In the genomic region with DNA sequence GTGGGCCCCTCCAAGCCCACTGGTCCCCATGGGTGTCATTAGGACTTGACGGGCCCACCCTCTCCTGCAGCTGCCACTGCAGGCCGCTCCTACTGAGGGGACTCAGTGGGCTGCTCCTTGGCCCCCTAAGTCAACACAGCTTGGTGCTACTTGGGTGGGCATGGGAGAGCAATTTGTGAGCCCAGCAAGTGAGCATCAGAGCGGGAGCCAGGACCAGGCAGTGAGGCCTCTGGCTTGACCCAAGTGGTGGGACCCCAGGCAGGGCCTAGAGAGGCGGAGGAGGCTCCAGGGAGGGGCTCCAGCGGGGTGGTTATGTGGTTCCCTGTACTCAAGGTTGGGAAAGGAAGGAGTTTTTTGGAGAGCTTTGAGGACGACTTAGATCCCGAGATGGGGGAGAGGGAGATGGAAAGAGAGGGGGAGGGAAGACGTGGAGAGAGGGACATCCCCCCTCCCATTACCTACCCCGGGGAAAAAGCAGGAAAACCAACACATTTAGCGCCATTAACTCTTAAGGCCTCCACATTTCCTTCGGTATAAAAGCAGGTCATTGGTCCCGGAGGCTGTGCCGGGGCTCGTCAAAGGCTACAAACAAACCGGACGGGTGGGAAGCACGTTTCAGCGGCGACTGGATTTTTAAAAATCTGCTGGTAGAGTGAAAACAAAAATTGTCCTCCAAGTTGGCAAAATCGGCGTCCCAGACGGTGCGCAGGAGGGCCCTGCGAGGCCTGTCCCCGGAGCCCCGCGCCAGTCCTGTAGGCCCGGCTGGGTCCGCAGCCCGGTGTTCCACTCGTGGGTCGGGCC, we compare ENCODE assay signal across 16 cellular contexts. TPM values are rescaled to one million over a fixed set of nuclear protein-coding genes. Genes with fewer than 3 reads are reported as not detected.
DNase-seq lines count a peak whose midpoint lies in the region; ATAC-seq, FAIRE-seq and TF ChIP-seq lines count a peak whose summit lies in the region.
"Had no signal": no experiment of that assay in that cellular context is flagged by ENCODE, and none has a peak within 500 bp of the region (broad histone marks: within the 10 kb centered on the region; RNA-seq: fewer than 3 reads in every experiment).

No MANE protein-coding gene starts in this region.

- H3K79me1 ChIP-seq in mesenchymal stem cell (replicated peaks; ENCODE audit: low read length, poor library complexity, severe bottlenecking) = peaks cover 4% of the 10 kb centered on the region

- H3K79me2 ChIP-seq in GM23338 (replicated peaks; ENCODE audit: insufficient read depth) = no peaks in the 10 kb centered on the region

- H3K9me3 Mint-ChIP-seq in GM23338 = peaks cover 5% of the 10 kb centered on the region; the same call in 2 of the 3 replicates
- H3K9me3 Mint-ChIP-seq: activated T-helper 1 cell treated with anti-CD3 and anti-CD28 coated beads, Interleukin-12 subunit alpha, Interleukin-12 subunit beta, Interleukin-2, Interleukin-4 antibody, amounts not matched to agents 30 ng/mL and 10 ng/mL and 1 ng/mL, durations not matched to agents 14 hours and 24 hours and 36 hours; T-cell had no signal

- peak overlapping the region; percentile 45 for H3K4me3 Mint-ChIP-seq in GM23338
- H3K4me3 Mint-ChIP-seq: activated T-helper 1 cell treated with anti-CD3 and anti-CD28 coated beads, Interleukin-12 subunit alpha, Interleukin-12 subunit beta, Interleukin-2, Interleukin-4 antibody, amounts not matched to agents 30 ng/mL and 10 ng/mL and 1 ng/mL, durations not matched to agents 14 hours and 24 hours and 36 hours had no signal

- H3K4me1 Mint-ChIP-seq in GM23338 = peaks cover 23% of the 10 kb centered on the region

- H2BK12ac ChIP-seq in mesenchymal stem cell (ENCODE audit: low read length in 2 of 2) = no peak overlapping the region

- no peak overlapping the region for H2BK15ac ChIP-seq in mesenchymal stem cell (ENCODE audit: low read depth, poor library complexity, severe bottlenecking)

- H3K14ac ChIP-seq in mesenchymal stem cell (ENCODE audit: low read length in 2 of 2) = no peak overlapping the region

- peaks cover 95% of the 10 kb centered on the region for H3K27me3 Mint-ChIP-seq in GM23338 (ENCODE audit: insufficient read depth, low read depth, poor library complexity)

- H3K27ac Mint-ChIP-seq in GM23338 = no peak overlapping the region
- H3K27ac Mint-ChIP-seq: activated T-helper 1 cell treated with anti-CD3 and anti-CD28 coated beads, Interleukin-12 subunit alpha, Interleukin-12 subunit beta, Interleukin-2, Interleukin-4 antibody, amounts not matched to agents 30 ng/mL and 10 ng/mL and 1 ng/mL, durations not matched to agents 14 hours and 24 hours and 36 hours; T-cell had no signal

- H3K23ac ChIP-seq in mesenchymal stem cell (ENCODE audit: low read length in 2 of 2) = no peak overlapping the region

- H4K91ac ChIP-seq in mesenchymal stem cell (ENCODE audit: low read length) = no peak overlapping the region

- H3K27me3 ChIP-seq in GM23338 (ENCODE audit: insufficient read depth) (peaks cover 100% of the 10 kb centered on the region), mesenchymal stem cell (ENCODE audit: control insufficient read depth in 1 of 2, insufficient read depth in 1 of 2, low read length in 2 of 2) (peaks cover 22 to 43% of the 10 kb centered on the region in 2 experiments), skeletal muscle tissue (ENCODE audit: control insufficient read depth in 3 of 3, insufficient read depth in 3 of 3, low read length in 3 of 3) (peaks cover 53 to 68% (median 59%) of the 10 kb centered on the region in 3 donors)

- no peak overlapping the region for H2AFZ ChIP-seq in GM23338
- H2AFZ ChIP-seq in mesenchymal stem cell (ENCODE audit: low read depth, low read length) = no peak overlapping the region

- H2AK5ac ChIP-seq in mesenchymal stem cell (ENCODE audit: low read length, severe bottlenecking) = peak overlapping the region; percentile 16

- H3K9ac ChIP-seq in mesenchymal stem cell (ENCODE audit: low read length) = no peak overlapping the region
- no peak overlapping the region for H3K9ac ChIP-seq in skeletal muscle tissue (ENCODE audit: low read depth in 1 of 3, low read length in 3 of 3)

- H3K4me3 ChIP-seq in GM23338 (peak overlapping the region; percentile 58), coronary artery (peak overlapping the region; percentile 97), mesenchymal stem cell (ENCODE audit: insufficient read depth in 1 of 2, low read depth in 1 of 2, low read length in 2 of 2) (no peak overlapping the region), skeletal muscle tissue (ENCODE audit: low read length in 3 of 3) (no peak overlapping the region)

- no peaks in the 10 kb centered on the region for H3K36me3 ChIP-seq in GM23338 (ENCODE audit: insufficient read depth)
- H3K36me3 ChIP-seq in mesenchymal stem cell (ENCODE audit: control insufficient read depth in 1 of 2, insufficient read depth in 2 of 2, low read depth in 1 of 2, low read length in 2 of 2) = peaks cover 0 to 30% of the 10 kb centered on the region in 2 experiments
- H3K36me3 ChIP-seq in skeletal muscle tissue (ENCODE audit: control insufficient read depth in 3 of 3, insufficient read depth in 3 of 3, low read length in 3 of 3) = no peaks in the 10 kb centered on the region

- H3K36me3 Mint-ChIP-seq in GM23338 (ENCODE audit: low read depth) = no peaks in the 10 kb centered on the region; the same call in 2 of the 3 replicates

- no peak overlapping the region for H3K18ac ChIP-seq in mesenchymal stem cell (ENCODE audit: low read depth in 1 of 2, low read length in 2 of 2)

- no peaks in the 10 kb centered on the region for H3K9me3 ChIP-seq in mesenchymal stem cell (ENCODE audit: control insufficient read depth, low read length)
- H3K9me3 ChIP-seq in skeletal muscle tissue (ENCODE audit: control insufficient read depth in 3 of 3, low read length in 3 of 3) = no peaks in the 10 kb centered on the region
- H3K9me3 ChIP-seq: psoas muscle had no signal

- no peak overlapping the region for H3K4ac ChIP-seq in mesenchymal stem cell (ENCODE audit: low read depth in 1 of 2, low read length in 2 of 2)

- no peaks in the 10 kb centered on the region for H3K9me2 ChIP-seq in GM23338 (ENCODE audit: insufficient read depth)

- no peak overlapping the region for H2BK120ac ChIP-seq in mesenchymal stem cell (ENCODE audit: low read depth, low read length)

- H3K27ac ChIP-seq in GM23338 (ENCODE audit: low read depth) (no peak overlapping the region), coronary artery (peak overlapping the region; percentile 85 to 86), mesenchymal stem cell (ENCODE audit: low read length, poor library complexity, severe bottlenecking) (no peak overlapping the region), skeletal muscle tissue (ENCODE audit: low read depth, low read length) (peak overlapping the region; percentile 12)
- H3K27ac ChIP-seq: psoas muscle had no signal

- FAIRE-seq in HTR-8/SVneo (lab: Jason Lieb, UNC) = no peak

- no peak overlapping the region for H4K8ac ChIP-seq in mesenchymal stem cell (ENCODE audit: low read length)

- no peak overlapping the region for H2BK5ac ChIP-seq in mesenchymal stem cell (ENCODE audit: low read depth, low read length, poor library complexity, severe bottlenecking)

- H3K4me1 ChIP-seq in GM23338 (ENCODE audit: insufficient read depth) = peaks cover 48% of the 10 kb centered on the region
- H3K4me1 ChIP-seq in mesenchymal stem cell (ENCODE audit: control insufficient read depth, insufficient read depth, low read depth, low read length) = peaks cover 26% of the 10 kb centered on the region
- H3K4me1 ChIP-seq in skeletal muscle tissue (ENCODE audit: control insufficient read depth in 3 of 3, insufficient read depth in 3 of 3, low read length in 3 of 3) = peaks cover 3 to 5% (median 3%) of the 10 kb centered on the region in 3 donors
- H3K4me1 ChIP-seq: psoas muscle had no signal

- WGBS in mesenchymal stem cell = 49% methylated on average over 30 of the region's 32 CpGs

- TF ChIP-seq CTCF in GM23338 (conservative IDR thresholded peaks at IDR 0.05; ENCODE audit: low read depth in 2 of 2) (no peak), coronary artery (IDR thresholded peaks at IDR 0.05) (no peak)

- H4K20me1 ChIP-seq in GM23338 (replicated peaks; ENCODE audit: insufficient read depth) = peaks cover 37% of the 10 kb centered on the region

- peaks cover 24% of the 10 kb centered on the region; the same call in 1 of the 2 replicates for H3F3A ChIP-seq in GM23338 (replicated peaks; ENCODE audit: low read depth)

- peak overlapping the region; percentile 85 for H3K4me2 ChIP-seq in GM23338
- H3K4me2 ChIP-seq in mesenchymal stem cell (ENCODE audit: low read length, poor library complexity, severe bottlenecking) = peak overlapping the region; percentile 36

- DNase-seq in GM23338 (ENCODE audit: low spot score) = peak; percentile 39
- DNase-seq in coronary artery (ENCODE audit: low spot score) = peak; percentile 74
- DNase-seq in mesenchymal stem cell = no peak
- DNase-seq in activated gamma-delta T cell (lab: John Stamatoyannopoulos, UW) = no peak
- no peak for DNase-seq in NAMALWA (ENCODE audit: low spot score)
- DNase-seq in glomerular visceral epithelial cell (ENCODE audit: extremely low spot score) = no peak
- DNase-seq in HTR-8/SVneo (ENCODE audit: insufficient read length, low spot score) = no peak
- DNase-seq: central memory CD4-positive, alpha-beta T cell; foreskin fibroblast; NCI-H146; NCI-H446 treated with DMSO at 0.1 percent for 48 hours; stimulated activated naive CD8-positive, alpha-beta T cell treated with anti-CD3 and anti-CD28 coated beads, Interleukin-15, Interleukin-2, amounts not matched to agents 100 U/mL and 50 U/mL, for 24 hours; T-cell had no signal

- no peak for ATAC-seq in GM23338
- ATAC-seq: psoas muscle; stimulated activated naive CD8-positive, alpha-beta T cell treated with anti-CD3 and anti-CD28 coated beads, Interleukin-15, Interleukin-2, amounts not matched to agents 100 U/mL and 50 U/mL, for 24 hours; T-cell had no signal

TF ChIP-seq in GM23338, 12 proteins besides CTCF, POLR2A, EP300 and RAD21:
- peak; percentile 79 for TF ChIP-seq EZH2 (IDR thresholded peaks at IDR 0.05; ENCODE audit: low read depth, unreplicated experiment)
- TF ChIP-seq, protein P1, sequence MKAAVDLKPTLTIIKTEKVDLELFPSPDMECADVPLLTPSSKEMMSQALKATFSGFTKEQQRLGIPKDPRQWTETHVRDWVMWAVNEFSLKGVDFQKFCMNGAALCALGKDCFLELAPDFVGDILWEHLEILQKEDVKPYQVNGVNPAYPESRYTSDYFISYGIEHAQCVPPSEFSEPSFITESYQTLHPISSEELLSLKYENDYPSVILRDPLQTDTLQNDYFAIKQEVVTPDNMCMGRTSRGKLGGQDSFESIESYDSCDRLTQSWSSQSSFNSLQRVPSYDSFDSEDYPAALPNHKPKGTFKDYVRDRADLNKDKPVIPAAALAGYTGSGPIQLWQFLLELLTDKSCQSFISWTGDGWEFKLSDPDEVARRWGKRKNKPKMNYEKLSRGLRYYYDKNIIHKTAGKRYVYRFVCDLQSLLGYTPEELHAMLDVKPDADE (IDR thresholded peaks at IDR 0.05) = no peak

RNA-seq across cellular contexts. Expression of a gene that starts 8.8 kb away (rescaled TPM):
- total RNA-seq in GM23338 (2014; rRNA removed; shearing (Covaris generic)) = 0.10 and 0.27 TPM in 2 replicates
- polyA plus RNA-seq in GM23338 (2016; fragmentation: Nextera tagmentation; extraction: Ambion mirVana) = 0.13 and 0.21 TPM in 2 replicates
- 0.07 TPM for polyA plus RNA-seq in mesenchymal stem cell (2013, experiment 1 of 2)
- 0.08 TPM for polyA plus RNA-seq in mesenchymal stem cell (2013, experiment 2 of 2)
- total RNA-seq in skeletal muscle tissue = 1.6 TPM

Comparison
In these comparisons a context has a peak if more than half of its experiments do, and no peak if none do; other contexts are left out.
1. DNase-seq: peak in GM23338 (single experiment) and coronary artery (single experiment); none in mesenchymal stem cell (single experiment), activated gamma-delta T cell (single experiment), NAMALWA (single experiment), glomerular visceral epithelial cell (single experiment) and HTR-8/SVneo (single experiment).
2. H3K27ac ChIP-seq: peak in coronary artery (2 of 2) and skeletal muscle tissue (single experiment); none in GM23338 (single experiment) and mesenchymal stem cell (single experiment).
3. H3K4me3 ChIP-seq: peak in GM23338 (single experiment) and coronary artery (single experiment); none in mesenchymal stem cell (0 of 2) and skeletal muscle tissue (0 of 3).